In the genomic region with DNA sequence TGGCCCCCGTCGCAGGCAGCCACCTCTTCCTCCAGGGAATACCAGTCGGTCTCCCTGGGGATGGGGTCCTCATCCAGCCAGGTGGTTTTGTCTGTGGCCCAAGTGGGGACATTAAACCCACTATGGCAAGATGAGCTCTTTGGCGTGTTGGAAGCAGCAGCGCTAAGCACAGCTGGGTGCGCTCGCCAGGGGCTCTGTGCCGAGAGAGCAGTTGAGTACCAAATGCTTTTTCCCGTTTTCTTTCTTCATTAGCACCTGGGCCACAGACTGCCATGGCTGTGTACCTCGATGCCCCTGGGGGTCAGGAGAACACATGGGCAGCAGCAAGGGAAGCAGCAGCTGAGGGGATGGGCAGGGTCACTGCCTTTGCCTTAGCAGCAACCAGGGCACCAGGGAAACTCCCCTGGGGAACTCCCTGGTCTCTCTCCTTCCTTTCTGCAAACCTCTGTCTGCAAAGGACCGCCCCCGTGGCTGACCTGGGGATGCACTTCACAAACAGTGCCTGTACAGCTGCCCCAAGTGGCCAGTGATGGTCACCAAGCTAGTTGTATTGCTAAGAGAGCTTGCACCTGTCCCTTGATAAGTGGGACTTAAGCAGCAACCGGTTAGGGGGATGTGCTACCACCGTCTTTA, we compare ENCODE assay signal across 8 cellular contexts. TPM values are rescaled to one million over a fixed set of nuclear protein-coding genes. Genes with fewer than 3 reads are reported as not detected.
DNase-seq lines count a peak whose midpoint lies in the region; ATAC-seq and TF ChIP-seq lines count a peak whose summit lies in the region.

No MANE protein-coding gene starts in this region.

- peaks cover 59% of the 10 kb centered on the region for H3K36me3 Mint-ChIP-seq in activated T-helper 2 cell treated with anti-CD3 and anti-CD28 coated beads, Interferon-gamma antibody, Interleukin-2, Interleukin-4, amounts not matched to agents 10 μg/mL and 5 μg/mL and 100 μg/mL, durations not matched to agents 14 hours and 24 hours and 36 hours (ENCODE audit: low read depth)

- ATAC-seq in GM19438 (IDR thresholded peaks at IDR 0.05; ENCODE audit: low read depth, unreplicated experiment) (peak; percentile 95), HG03108 (IDR thresholded peaks at IDR 0.05; ENCODE audit: unreplicated experiment) (peak; percentile 90), psoas muscle (no peak)

- no peaks in the 10 kb centered on the region for H3K27me3 Mint-ChIP-seq in activated T-helper 2 cell treated with anti-CD3 and anti-CD28 coated beads, Interferon-gamma antibody, Interleukin-2, Interleukin-4, amounts not matched to agents 10 μg/mL and 5 μg/mL and 100 μg/mL, durations not matched to agents 14 hours and 24 hours and 36 hours (ENCODE audit: low read depth)

- peak overlapping the region; percentile 52 for H3K27ac Mint-ChIP-seq in activated T-helper 2 cell treated with anti-CD3 and anti-CD28 coated beads, Interferon-gamma antibody, Interleukin-2, Interleukin-4, amounts not matched to agents 10 μg/mL and 5 μg/mL and 100 μg/mL, durations not matched to agents 14 hours and 24 hours and 36 hours

- no peak overlapping the region for H3K4me3 Mint-ChIP-seq in activated T-helper 2 cell treated with anti-CD3 and anti-CD28 coated beads, Interferon-gamma antibody, Interleukin-2, Interleukin-4, amounts not matched to agents 10 μg/mL and 5 μg/mL and 100 μg/mL, durations not matched to agents 14 hours and 24 hours and 36 hours (ENCODE audit: low read depth)

- H3K4me3 ChIP-seq in psoas muscle = no peak overlapping the region

- peaks cover 0 to 2% (median 0%) of the 10 kb centered on the region in 3 donors for H3K27me3 ChIP-seq in psoas muscle (ENCODE audit: insufficient read depth in 3 of 3, low read length in 2 of 3)

- in situ Hi-C loops in GM13977 (cut with MboI; ENCODE audit: low pct_unique_long_range_greater_than_20kb, low sequenced_read_pairs, unreplicated experiment) = no loop called here

- intact Hi-C loops in activated T-helper 2 cell treated with anti-CD3 and anti-CD28 coated beads, Interferon-gamma antibody, Interleukin-2, Interleukin-4, amounts not matched to agents 10 μg/mL and 5 μg/mL and 100 μg/mL, durations not matched to agents 14 hours and 24 hours and 36 hours (cut with micrococcal nuclease) = no loop called here
- intact Hi-C loops in psoas muscle (cut with DNase I) = no loop called here

- H3K27ac ChIP-seq in psoas muscle = no peak overlapping the region

- H3K9me3 ChIP-seq in psoas muscle = no peaks in the 10 kb centered on the region

- no peaks in the 10 kb centered on the region for H3K36me3 ChIP-seq in psoas muscle (ENCODE audit: insufficient read depth in 1 of 2, low read depth in 1 of 2)

- H3K4me1 Mint-ChIP-seq in activated T-helper 2 cell treated with anti-CD3 and anti-CD28 coated beads, Interferon-gamma antibody, Interleukin-2, Interleukin-4, amounts not matched to agents 10 μg/mL and 5 μg/mL and 100 μg/mL, durations not matched to agents 14 hours and 24 hours and 36 hours (ENCODE audit: low read depth) = peaks cover 19% of the 10 kb centered on the region

- DNase-seq in GM13977 (ENCODE audit: low spot score) = peak; percentile 83
- no peak for DNase-seq in activated T-helper 2 cell treated with anti-CD3 and anti-CD28 coated beads, Interferon-gamma antibody, Interleukin-2, Interleukin-4, amounts not matched to agents 10 μg/mL and 5 μg/mL and 100 μg/mL, durations not matched to agents 14 hours and 24 hours and 36 hours (ENCODE audit: low spot score)
- no peak for DNase-seq in iPS-NIHi7 (ENCODE audit: extremely low spot score)
- no peak for DNase-seq in NCI-H2227 treated with DMSO at 0.1 percent for 48 hours (lab: John Stamatoyannopoulos, UW)
- DNase-seq in MV-4-11 (lab: John Stamatoyannopoulos, UW) = no peak
- no peak for DNase-seq in psoas muscle

- no peaks in the 10 kb centered on the region for H3K9me3 Mint-ChIP-seq in activated T-helper 2 cell treated with anti-CD3 and anti-CD28 coated beads, Interferon-gamma antibody, Interleukin-2, Interleukin-4, amounts not matched to agents 10 μg/mL and 5 μg/mL and 100 μg/mL, durations not matched to agents 14 hours and 24 hours and 36 hours

- no peaks in the 10 kb centered on the region for H3K4me1 ChIP-seq in psoas muscle

- peak; percentile 46 for TF ChIP-seq CTCF in GM13977 (IDR thresholded peaks at IDR 0.05; ENCODE audit: extremely low read depth, insufficient read depth, missing control alignments)
- TF ChIP-seq CTCF in psoas muscle (IDR thresholded peaks at IDR 0.05) = no peak

- WGBS in psoas muscle, 3 donors = 77 to 79% (median 77%) methylated on average over 13 to 14 of the region's 14 CpGs

RNA-seq across cellular contexts. Expression of gene EDARADD, which starts 31.1 kb away (rescaled TPM):
- 53.8 and 54.8 TPM in 2 replicates for total RNA-seq in activated T-helper 2 cell treated with anti-CD3 and anti-CD28 coated beads, Interferon-gamma antibody, Interleukin-2, Interleukin-4, amounts not matched to agents 10 μg/mL and 5 μg/mL and 100 μg/mL, durations not matched to agents 14 hours and 24 hours and 36 hours
- under 1 TPM in 1 of 4 donors, not detected in 3; 0.25 TPM for total RNA-seq in psoas muscle
- under 1 TPM in 1 of 3 donors, not detected in 2; 0.05 TPM for polyA plus RNA-seq in psoas muscle

Comparison
In these comparisons a context has a peak if more than half of its experiments do, and no peak if none do; other contexts are left out.
1. ATAC-seq: peak in GM19438 (single experiment) and HG03108 (single experiment); none in psoas muscle (0 of 4).
2. RNA of gene EDARADD, which starts 31.1 kb away (total RNA-seq): 53.8 to 54.8 TPM in activated T-helper 2 cell treated with anti-CD3 and anti-CD28 coated beads, Interferon-gamma antibody, Interleukin-2, Interleukin-4, amounts not matched to agents 10 μg/mL and 5 μg/mL and 100 μg/mL, durations not matched to agents 14 hours and 24 hours and 36 hours; 0.25 TPM in psoas muscle; every median in the first group is over 10 times any median in the second.